Comparison of ENCODE assay signal across 26 cellular contexts in genomic region chr1:5844442-5844841, GRCh38.
"Had no signal": no experiment of that assay in that cellular context is flagged by ENCODE, and none has a peak within 500 bp of the region (broad histone marks: within the 10 kb centered on the region; RNA-seq: fewer than 3 reads in every experiment).

No MANE protein-coding gene starts in this region.

- H3K4me3 ChIP-seq: coronary artery, dorsolateral prefrontal cortex, esophagus muscularis mucosa, gastroesophageal sphincter, heart left ventricle, hepatocyte, left ventricle myocardium inferior, lower lobe of right lung, mucosa of descending colon had no signal

- H3K36me3 Mint-ChIP-seq: immature natural killer cell, mesothelial cell of epicardium, naive B cell had no signal

- H3K4me1 Mint-ChIP-seq: immature natural killer cell, mesothelial cell of epicardium, naive B cell had no signal

- H2AFZ ChIP-seq: hepatocyte had no signal

- H3K27ac Mint-ChIP-seq: immature natural killer cell, mesothelial cell of epicardium, naive B cell had no signal

- H3K79me2 ChIP-seq: hepatocyte had no signal

- H3K4me2 ChIP-seq: hepatocyte had no signal

- H3K4me1 ChIP-seq: esophagus muscularis mucosa, foreskin keratinocyte, gastroesophageal sphincter, heart left ventricle, left ventricle myocardium inferior, lower lobe of right lung had no signal

- H3K27ac ChIP-seq: coronary artery, dorsolateral prefrontal cortex, esophagus muscularis mucosa, foreskin keratinocyte, gastroesophageal sphincter, heart left ventricle, hepatocyte, left ventricle myocardium inferior, lower lobe of right lung had no signal

- H3K4me3 Mint-ChIP-seq: immature natural killer cell, mesothelial cell of epicardium had no signal

- FAIRE-seq: colon, endothelial cell of umbilical vein, frontal cortex, kidney had no signal

- H3K36me3 ChIP-seq: esophagus muscularis mucosa, gastroesophageal sphincter, heart left ventricle, left ventricle myocardium inferior, lower lobe of right lung had no signal

- DNase-seq: dermis blood vessel endothelial cell; dorsolateral prefrontal cortex; effector CD4-positive, alpha-beta T cell; effector memory CD4-positive, alpha-beta T cell; foreskin keratinocyte; heart left ventricle; hypothalamus; immature natural killer cell; islet precursor cell; kidney; kidney glomerular epithelial cell; left colon; left ventricle myocardium inferior; lower lobe of right lung; mesenchymal stem cell; naive B cell had no signal

- H3K9me3 ChIP-seq: esophagus muscularis mucosa, gastroesophageal sphincter, heart left ventricle, left ventricle myocardium inferior, lower lobe of right lung, mucosa of descending colon had no signal

- H3K27me3 ChIP-seq: foreskin keratinocyte, hepatocyte had no signal

- H3K9me3 Mint-ChIP-seq: immature natural killer cell, mesothelial cell of epicardium had no signal

- ATAC-seq: foreskin keratinocyte, gastroesophageal sphincter, heart left ventricle, left colon, left lobe of liver, lower lobe of right lung, mucosa of descending colon had no signal
